In genomic region chr4:33625762-33626161, GRCh38 we compare ENCODE assay signal across 15 cellular contexts.
DNase-seq lines count a peak whose midpoint lies in the region; ATAC-seq and TF ChIP-seq lines count a peak whose summit lies in the region.
"Had no signal": no experiment of that assay in that cellular context is flagged by ENCODE, and none has a peak within 500 bp of the region (broad histone marks: within the 10 kb centered on the region; RNA-seq: fewer than 3 reads in every experiment).

No MANE protein-coding gene starts in this region.

- DNase-seq in DMS 273 (lab: John Stamatoyannopoulos, UW; ENCODE audit: unreplicated experiment) (peak; percentile 13), DMS 273 treated with DMSO at 0.1 percent for 48 hours (lab: John Stamatoyannopoulos, UW) (no peak), LNCaP clone FGC (ENCODE audit: low read depth) (no peak), brain microvascular endothelial cell (no peak), A673 (ENCODE audit: low spot score) (no peak), NCI-H2196 treated with DMSO at 0.1 percent for 48 hours (lab: John Stamatoyannopoulos, UW; ENCODE audit: unreplicated experiment) (no peak)
- DNase-seq: 8988T; activated CD8-positive, alpha-beta memory T cell treated with anti-CD3 and anti-CD28 coated beads for 24 hours; aorta; NCI-H1930; stimulated activated naive CD4-positive, alpha-beta T cell had no signal

- no peak for TF ChIP-seq EP300 in neural cell (conservative IDR thresholded peaks at IDR 0.05; ENCODE audit: poor library complexity, severe bottlenecking)

- H3K36me3 ChIP-seq in brain microvascular endothelial cell (replicated peaks) (no peaks in the 10 kb centered on the region), neural cell (ENCODE audit: insufficient read depth, low read length) (no peaks in the 10 kb centered on the region), A673 (ENCODE audit: insufficient read depth, low read length, poor library complexity, severe bottlenecking) (no peaks in the 10 kb centered on the region)

- in situ Hi-C loops in brain microvascular endothelial cell (cut with HindIII; ENCODE audit: low pct_ligation_motif_present, low sequenced_read_pairs) = no loop called here

- H3K9ac ChIP-seq in neural cell (ENCODE audit: low read length) = no peak overlapping the region
- H3K9ac ChIP-seq: KMS-11 had no signal

- H3K9me3 ChIP-seq in neural cell (ENCODE audit: low read length) = no peaks in the 10 kb centered on the region
- H3K9me3 ChIP-seq in A673 (ENCODE audit: low read depth, low read length, poor library complexity, severe bottlenecking) = no peaks in the 10 kb centered on the region

- no peak overlapping the region for H2AFZ ChIP-seq in neural cell (ENCODE audit: low read depth, low read length)

- H3K79me2 ChIP-seq in neural cell (replicated peaks; ENCODE audit: insufficient read depth, low read length) = no peaks in the 10 kb centered on the region

- H3K27me3 ChIP-seq in brain microvascular endothelial cell (replicated peaks) = no peaks in the 10 kb centered on the region
- H3K27me3 ChIP-seq in neural cell (ENCODE audit: insufficient read depth, low read depth, low read length) = no peaks in the 10 kb centered on the region
- H3K27me3 ChIP-seq in A673 (replicated peaks; ENCODE audit: insufficient read depth, low read depth, low read length, poor library complexity) = no peaks in the 10 kb centered on the region

- H3K4me3 ChIP-seq in LNCaP clone FGC (ENCODE audit: low read depth, low read length) = no peak overlapping the region
- H3K4me3 ChIP-seq in brain microvascular endothelial cell (ENCODE audit: low read depth, low read length) = no peak overlapping the region
- no peak overlapping the region for H3K4me3 ChIP-seq in neural cell (ENCODE audit: low read length)
- H3K4me3 ChIP-seq in A673 (ENCODE audit: low read depth, low read length, poor library complexity, severe bottlenecking) = no peak overlapping the region

- H3K9me2 ChIP-seq in neural cell (ENCODE audit: insufficient read depth, low read length) = no peaks in the 10 kb centered on the region

- intact Hi-C loops in A673 (cut with micrococcal nuclease; ENCODE audit: unreplicated experiment) = no loop called here

- no TSS peak for BruUV-seq in A673 (replicated peaks; lab: Mats Ljungman, UMichigan)

- H3K4me2 ChIP-seq in neural cell (ENCODE audit: low read length) = no peak overlapping the region
- H3K4me2 ChIP-seq: KMS-11 had no signal

- no peak for ATAC-seq in HG02678 (IDR thresholded peaks at IDR 0.05; ENCODE audit: unreplicated experiment)
- ATAC-seq: SK-N-SH treated with all-trans-retinoic acid at 6 μM for 48 hours had no signal

- TF ChIP-seq CTCF in LNCaP clone FGC (IDR thresholded peaks at IDR 0.05; ENCODE audit: control insufficient read depth, extremely low read depth, insufficient read depth) (peak; percentile 34), brain microvascular endothelial cell (IDR thresholded peaks at IDR 0.05; ENCODE audit: low read depth, low read length, missing control alignments) (peak; percentile 40), neural cell (IDR thresholded peaks at IDR 0.05; ENCODE audit: poor library complexity, severe bottlenecking) (peak; percentile 45), A673 (conservative IDR thresholded peaks at IDR 0.05; ENCODE audit: low read depth, low read length) (no peak)

- no peak overlapping the region for H3K27ac ChIP-seq in brain microvascular endothelial cell
- no peak overlapping the region for H3K27ac ChIP-seq in neural cell (ENCODE audit: low read length)
- H3K27ac ChIP-seq in A673 (ENCODE audit: low read depth, low read length, poor library complexity, severe bottlenecking) = no peak overlapping the region
- H3K27ac ChIP-seq: KMS-11 had no signal

- no peaks in the 10 kb centered on the region for H3F3A ChIP-seq in neural cell (ENCODE audit: insufficient read depth, low read length, poor library complexity, severe bottlenecking)

- POLR2A ChIA-PET in A673 (lab: Charles Lee; ENCODE audit: low non-redundant PET) = no interaction called here

- TF ChIP-seq RAD21 in neural cell (conservative IDR thresholded peaks at IDR 0.05) = peak; percentile 49

- CTCF ChIA-PET in A673 (lab: Charles Lee) = no interaction called here

- no peaks in the 10 kb centered on the region for H4K20me1 ChIP-seq in neural cell (ENCODE audit: insufficient read depth)

- no peaks in the 10 kb centered on the region for H3K4me1 ChIP-seq in A673 (ENCODE audit: insufficient read depth, low read length, poor library complexity, severe bottlenecking)

TF ChIP-seq in neural cell, 6 proteins besides CTCF, POLR2A, EP300 and RAD21:
- TF ChIP-seq SMC3 (conservative IDR thresholded peaks at IDR 0.05; ENCODE audit: poor library complexity) = peak; percentile 39
- no peak for TF ChIP-seq EZH2 (IDR thresholded peaks at IDR 0.05; ENCODE audit: borderline replicate concordance, insufficient read depth, low read length, poor library complexity, severe bottlenecking)
